1 cellular context compared by ENCODE assay signal in genomic region chr9:127586096-127586495, GRCh38.
TF ChIP-seq lines count a peak whose summit lies in the region.

No MANE protein-coding gene starts in this region.

TF ChIP-seq in A549, 52 proteins besides CTCF, POLR2A, EP300 and RAD21 (continued from another document):
- TF ChIP-seq REST (IDR thresholded peaks at IDR 0.05): no peak
- no peak for TF ChIP-seq ESRRA (IDR thresholded peaks at IDR 0.05; ENCODE audit: borderline replicate concordance, low read length)
- TF ChIP-seq, protein P1, sequence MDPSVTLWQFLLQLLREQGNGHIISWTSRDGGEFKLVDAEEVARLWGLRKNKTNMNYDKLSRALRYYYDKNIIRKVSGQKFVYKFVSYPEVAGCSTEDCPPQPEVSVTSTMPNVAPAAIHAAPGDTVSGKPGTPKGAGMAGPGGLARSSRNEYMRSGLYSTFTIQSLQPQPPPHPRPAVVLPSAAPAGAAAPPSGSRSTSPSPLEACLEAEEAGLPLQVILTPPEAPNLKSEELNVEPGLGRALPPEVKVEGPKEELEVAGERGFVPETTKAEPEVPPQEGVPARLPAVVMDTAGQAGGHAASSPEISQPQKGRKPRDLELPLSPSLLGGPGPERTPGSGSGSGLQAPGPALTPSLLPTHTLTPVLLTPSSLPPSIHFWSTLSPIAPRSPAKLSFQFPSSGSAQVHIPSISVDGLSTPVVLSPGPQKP (IDR thresholded peaks at IDR 0.05; ENCODE audit: low read depth, low read length): no peak
- no peak for TF ChIP-seq HOXB13 (CRISPR knock-in tag; IDR thresholded peaks at IDR 0.05; ENCODE audit: low read depth)
- TF ChIP-seq RCOR1 (IDR thresholded peaks at IDR 0.05; ENCODE audit: low read depth, low read length): no peak
- no peak for TF ChIP-seq ZNF302 (CRISPR knock-in tag; IDR thresholded peaks at IDR 0.05)
- TF ChIP-seq KDM1A (IDR thresholded peaks at IDR 0.05; ENCODE audit: low read depth): no peak
